Comparison of ENCODE assay signal across 1 cellular context in genomic region chrX:48938721-48939416, GRCh38.
TF ChIP-seq lines count a peak whose summit lies in the region.

No MANE protein-coding gene starts in this region.

TF ChIP-seq in GM12878, 131 proteins besides CTCF, POLR2A, EP300 and RAD21 (continued from another document and continues in another):
- TF ChIP-seq, protein P1, sequence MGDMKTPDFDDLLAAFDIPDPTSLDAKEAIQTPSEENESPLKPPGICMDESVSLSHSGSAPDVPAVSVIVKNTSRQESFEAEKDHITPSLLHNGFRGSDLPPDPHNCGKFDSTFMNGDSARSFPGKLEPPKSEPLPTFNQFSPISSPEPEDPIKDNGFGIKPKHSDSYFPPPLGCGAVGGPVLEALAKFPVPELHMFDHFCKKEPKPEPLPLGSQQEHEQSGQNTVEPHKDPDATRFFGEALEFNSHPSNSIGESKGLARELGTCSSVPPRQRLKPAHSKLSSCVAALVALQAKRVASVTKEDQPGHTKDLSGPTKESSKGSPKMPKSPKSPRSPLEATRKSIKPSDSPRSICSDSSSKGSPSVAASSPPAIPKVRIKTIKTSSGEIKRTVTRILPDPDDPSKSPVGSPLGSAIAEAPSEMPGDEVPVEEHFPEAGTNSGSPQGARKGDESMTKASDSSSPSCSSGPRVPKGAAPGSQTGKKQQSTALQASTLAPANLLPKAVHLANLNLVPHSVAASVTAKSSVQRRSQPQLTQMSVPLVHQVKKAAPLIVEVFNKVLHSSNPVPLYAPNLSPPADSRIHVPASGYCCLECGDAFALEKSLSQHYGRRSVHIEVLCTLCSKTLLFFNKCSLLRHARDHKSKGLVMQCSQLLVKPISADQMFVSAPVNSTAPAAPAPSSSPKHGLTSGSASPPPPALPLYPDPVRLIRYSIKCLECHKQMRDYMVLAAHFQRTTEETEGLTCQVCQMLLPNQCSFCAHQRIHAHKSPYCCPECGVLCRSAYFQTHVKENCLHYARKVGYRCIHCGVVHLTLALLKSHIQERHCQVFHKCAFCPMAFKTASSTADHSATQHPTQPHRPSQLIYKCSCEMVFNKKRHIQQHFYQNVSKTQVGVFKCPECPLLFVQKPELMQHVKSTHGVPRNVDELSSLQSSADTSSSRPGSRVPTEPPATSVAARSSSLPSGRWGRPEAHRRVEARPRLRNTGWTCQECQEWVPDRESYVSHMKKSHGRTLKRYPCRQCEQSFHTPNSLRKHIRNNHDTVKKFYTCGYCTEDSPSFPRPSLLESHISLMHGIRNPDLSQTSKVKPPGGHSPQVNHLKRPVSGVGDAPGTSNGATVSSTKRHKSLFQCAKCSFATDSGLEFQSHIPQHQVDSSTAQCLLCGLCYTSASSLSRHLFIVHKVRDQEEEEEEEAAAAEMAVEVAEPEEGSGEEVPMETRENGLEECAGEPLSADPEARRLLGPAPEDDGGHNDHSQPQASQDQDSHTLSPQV (IDR thresholded peaks at IDR 0.05): no peak
- no peak for TF ChIP-seq RCOR1 (conservative IDR thresholded peaks at IDR 0.05; ENCODE audit: low read depth, low read length)
- peak; percentile 41; the same call in 1 of the 2 replicates for TF ChIP-seq ZNF384 (IDR thresholded peaks at IDR 0.05; ENCODE audit: borderline replicate concordance, low read depth, low read length)
- TF ChIP-seq, protein P2, sequence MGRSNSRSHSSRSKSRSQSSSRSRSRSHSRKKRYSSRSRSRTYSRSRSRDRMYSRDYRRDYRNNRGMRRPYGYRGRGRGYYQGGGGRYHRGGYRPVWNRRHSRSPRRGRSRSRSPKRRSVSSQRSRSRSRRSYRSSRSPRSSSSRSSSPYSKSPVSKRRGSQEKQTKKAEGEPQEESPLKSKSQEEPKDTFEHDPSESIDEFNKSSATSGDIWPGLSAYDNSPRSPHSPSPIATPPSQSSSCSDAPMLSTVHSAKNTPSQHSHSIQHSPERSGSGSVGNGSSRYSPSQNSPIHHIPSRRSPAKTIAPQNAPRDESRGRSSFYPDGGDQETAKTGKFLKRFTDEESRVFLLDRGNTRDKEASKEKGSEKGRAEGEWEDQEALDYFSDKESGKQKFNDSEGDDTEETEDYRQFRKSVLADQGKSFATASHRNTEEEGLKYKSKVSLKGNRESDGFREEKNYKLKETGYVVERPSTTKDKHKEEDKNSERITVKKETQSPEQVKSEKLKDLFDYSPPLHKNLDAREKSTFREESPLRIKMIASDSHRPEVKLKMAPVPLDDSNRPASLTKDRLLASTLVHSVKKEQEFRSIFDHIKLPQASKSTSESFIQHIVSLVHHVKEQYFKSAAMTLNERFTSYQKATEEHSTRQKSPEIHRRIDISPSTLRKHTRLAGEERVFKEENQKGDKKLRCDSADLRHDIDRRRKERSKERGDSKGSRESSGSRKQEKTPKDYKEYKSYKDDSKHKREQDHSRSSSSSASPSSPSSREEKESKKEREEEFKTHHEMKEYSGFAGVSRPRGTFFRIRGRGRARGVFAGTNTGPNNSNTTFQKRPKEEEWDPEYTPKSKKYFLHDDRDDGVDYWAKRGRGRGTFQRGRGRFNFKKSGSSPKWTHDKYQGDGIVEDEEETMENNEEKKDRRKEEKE (IDR thresholded peaks at IDR 0.05): no peak
- TF ChIP-seq CBX5 (IDR thresholded peaks at IDR 0.05; ENCODE audit: low read depth): no peak
- TF ChIP-seq BCL3 (IDR thresholded peaks at IDR 0.05; ENCODE audit: borderline replicate concordance, insufficient read depth, low read depth, low read length, poor library complexity, severe bottlenecking): peak; percentile 53
- TF ChIP-seq STAT1 (conservative IDR thresholded peaks at IDR 0.05): no peak
- TF ChIP-seq IKZF1 (conservative IDR thresholded peaks at IDR 0.05): peak; percentile 97
- no peak for TF ChIP-seq CEBPB (IDR thresholded peaks at IDR 0.05; ENCODE audit: borderline replicate concordance in 1 of 2, low read depth in 2 of 2, low read length in 2 of 2)
- TF ChIP-seq ZBTB11 (CRISPR knock-in tag; IDR thresholded peaks at IDR 0.05): no peak
- TF ChIP-seq ZSCAN29 (IDR thresholded peaks at IDR 0.05): no peak
- TF ChIP-seq, protein P3, sequence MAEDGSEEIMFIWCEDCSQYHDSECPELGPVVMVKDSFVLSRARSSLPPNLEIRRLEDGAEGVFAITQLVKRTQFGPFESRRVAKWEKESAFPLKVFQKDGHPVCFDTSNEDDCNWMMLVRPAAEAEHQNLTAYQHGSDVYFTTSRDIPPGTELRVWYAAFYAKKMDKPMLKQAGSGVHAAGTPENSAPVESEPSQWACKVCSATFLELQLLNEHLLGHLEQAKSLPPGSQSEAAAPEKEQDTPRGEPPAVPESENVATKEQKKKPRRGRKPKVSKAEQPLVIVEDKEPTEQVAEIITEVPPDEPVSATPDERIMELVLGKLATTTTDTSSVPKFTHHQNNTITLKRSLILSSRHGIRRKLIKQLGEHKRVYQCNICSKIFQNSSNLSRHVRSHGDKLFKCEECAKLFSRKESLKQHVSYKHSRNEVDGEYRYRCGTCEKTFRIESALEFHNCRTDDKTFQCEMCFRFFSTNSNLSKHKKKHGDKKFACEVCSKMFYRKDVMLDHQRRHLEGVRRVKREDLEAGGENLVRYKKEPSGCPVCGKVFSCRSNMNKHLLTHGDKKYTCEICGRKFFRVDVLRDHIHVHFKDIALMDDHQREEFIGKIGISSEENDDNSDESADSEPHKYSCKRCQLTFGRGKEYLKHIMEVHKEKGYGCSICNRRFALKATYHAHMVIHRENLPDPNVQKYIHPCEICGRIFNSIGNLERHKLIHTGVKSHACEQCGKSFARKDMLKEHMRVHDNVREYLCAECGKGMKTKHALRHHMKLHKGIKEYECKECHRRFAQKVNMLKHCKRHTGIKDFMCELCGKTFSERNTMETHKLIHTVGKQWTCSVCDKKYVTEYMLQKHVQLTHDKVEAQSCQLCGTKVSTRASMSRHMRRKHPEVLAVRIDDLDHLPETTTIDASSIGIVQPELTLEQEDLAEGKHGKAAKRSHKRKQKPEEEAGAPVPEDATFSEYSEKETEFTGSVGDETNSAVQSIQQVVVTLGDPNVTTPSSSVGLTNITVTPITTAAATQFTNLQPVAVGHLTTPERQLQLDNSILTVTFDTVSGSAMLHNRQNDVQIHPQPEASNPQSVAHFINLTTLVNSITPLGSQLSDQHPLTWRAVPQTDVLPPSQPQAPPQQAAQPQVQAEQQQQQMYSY (CRISPR knock-in tag; IDR thresholded peaks at IDR 0.05): no peak
- TF ChIP-seq YY1 (IDR thresholded peaks at IDR 0.05; ENCODE audit: low read depth, low read length): 0 out of 2 replicates have a peak, but pooled peaks have one; percentile 24
- TF ChIP-seq CHD1 (IDR thresholded peaks at IDR 0.05; ENCODE audit: low read depth, low read length): no peak
- TF ChIP-seq TBL1XR1 (IDR thresholded peaks at IDR 0.05; ENCODE audit: low read depth, low read length): peak; percentile 92
- TF ChIP-seq, protein P4, sequence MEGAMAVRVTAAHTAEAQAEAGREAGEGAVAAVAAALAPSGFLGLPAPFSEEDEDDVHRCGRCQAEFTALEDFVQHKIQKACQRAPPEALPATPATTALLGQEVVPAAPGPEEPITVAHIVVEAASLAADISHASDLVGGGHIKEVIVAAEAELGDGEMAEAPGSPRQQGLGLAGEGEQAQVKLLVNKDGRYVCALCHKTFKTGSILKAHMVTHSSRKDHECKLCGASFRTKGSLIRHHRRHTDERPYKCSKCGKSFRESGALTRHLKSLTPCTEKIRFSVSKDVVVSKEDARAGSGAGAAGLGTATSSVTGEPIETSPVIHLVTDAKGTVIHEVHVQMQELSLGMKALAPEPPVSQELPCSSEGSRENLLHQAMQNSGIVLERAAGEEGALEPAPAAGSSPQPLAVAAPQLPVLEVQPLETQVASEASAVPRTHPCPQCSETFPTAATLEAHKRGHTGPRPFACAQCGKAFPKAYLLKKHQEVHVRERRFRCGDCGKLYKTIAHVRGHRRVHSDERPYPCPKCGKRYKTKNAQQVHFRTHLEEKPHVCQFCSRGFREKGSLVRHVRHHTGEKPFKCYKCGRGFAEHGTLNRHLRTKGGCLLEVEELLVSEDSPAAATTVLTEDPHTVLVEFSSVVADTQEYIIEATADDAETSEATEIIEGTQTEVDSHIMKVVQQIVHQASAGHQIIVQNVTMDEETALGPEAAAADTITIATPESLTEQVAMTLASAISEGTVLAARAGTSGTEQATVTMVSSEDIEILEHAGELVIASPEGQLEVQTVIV (IDR thresholded peaks at IDR 0.05; ENCODE audit: borderline replicate concordance, partially characterized antibody): no peak
- TF ChIP-seq HDGF (IDR thresholded peaks at IDR 0.05): no peak
- TF ChIP-seq PKNOX1 (IDR thresholded peaks at IDR 0.05): no peak
- no peak for TF ChIP-seq ZBTB33 (IDR thresholded peaks at IDR 0.05)
- no peak for TF ChIP-seq JUNB (IDR thresholded peaks at IDR 0.05)
- no peak for TF ChIP-seq CBFB (IDR thresholded peaks at IDR 0.05; ENCODE audit: low read depth)
- no peak for TF ChIP-seq EZH2 (IDR thresholded peaks at IDR 0.05; ENCODE audit: borderline replicate concordance, control insufficient read depth, low read depth, low read length)
- TF ChIP-seq SUZ12 (IDR thresholded peaks at IDR 0.05; ENCODE audit: unreplicated experiment): no peak
- TF ChIP-seq USF1 (IDR thresholded peaks at IDR 0.05; ENCODE audit: borderline replicate concordance, extremely low read length, insufficient read depth, low read depth, low read length): no peak
- TF ChIP-seq SPI1 (IDR thresholded peaks at IDR 0.05; ENCODE audit: borderline replicate concordance, insufficient read depth, low read depth, low read length): peak; percentile 17; the same call in 1 of the 2 replicates
- TF ChIP-seq, protein P5, sequence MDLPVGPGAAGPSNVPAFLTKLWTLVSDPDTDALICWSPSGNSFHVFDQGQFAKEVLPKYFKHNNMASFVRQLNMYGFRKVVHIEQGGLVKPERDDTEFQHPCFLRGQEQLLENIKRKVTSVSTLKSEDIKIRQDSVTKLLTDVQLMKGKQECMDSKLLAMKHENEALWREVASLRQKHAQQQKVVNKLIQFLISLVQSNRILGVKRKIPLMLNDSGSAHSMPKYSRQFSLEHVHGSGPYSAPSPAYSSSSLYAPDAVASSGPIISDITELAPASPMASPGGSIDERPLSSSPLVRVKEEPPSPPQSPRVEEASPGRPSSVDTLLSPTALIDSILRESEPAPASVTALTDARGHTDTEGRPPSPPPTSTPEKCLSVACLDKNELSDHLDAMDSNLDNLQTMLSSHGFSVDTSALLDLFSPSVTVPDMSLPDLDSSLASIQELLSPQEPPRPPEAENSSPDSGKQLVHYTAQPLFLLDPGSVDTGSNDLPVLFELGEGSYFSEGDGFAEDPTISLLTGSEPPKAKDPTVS (IDR thresholded peaks at IDR 0.05; ENCODE audit: low read depth, low read length): no peak
- no peak for TF ChIP-seq ZNF274 (IDR thresholded peaks at IDR 0.05; ENCODE audit: insufficient read depth, insufficient read length)
